8 cellular contexts compared by ENCODE assay signal in the genomic region with DNA sequence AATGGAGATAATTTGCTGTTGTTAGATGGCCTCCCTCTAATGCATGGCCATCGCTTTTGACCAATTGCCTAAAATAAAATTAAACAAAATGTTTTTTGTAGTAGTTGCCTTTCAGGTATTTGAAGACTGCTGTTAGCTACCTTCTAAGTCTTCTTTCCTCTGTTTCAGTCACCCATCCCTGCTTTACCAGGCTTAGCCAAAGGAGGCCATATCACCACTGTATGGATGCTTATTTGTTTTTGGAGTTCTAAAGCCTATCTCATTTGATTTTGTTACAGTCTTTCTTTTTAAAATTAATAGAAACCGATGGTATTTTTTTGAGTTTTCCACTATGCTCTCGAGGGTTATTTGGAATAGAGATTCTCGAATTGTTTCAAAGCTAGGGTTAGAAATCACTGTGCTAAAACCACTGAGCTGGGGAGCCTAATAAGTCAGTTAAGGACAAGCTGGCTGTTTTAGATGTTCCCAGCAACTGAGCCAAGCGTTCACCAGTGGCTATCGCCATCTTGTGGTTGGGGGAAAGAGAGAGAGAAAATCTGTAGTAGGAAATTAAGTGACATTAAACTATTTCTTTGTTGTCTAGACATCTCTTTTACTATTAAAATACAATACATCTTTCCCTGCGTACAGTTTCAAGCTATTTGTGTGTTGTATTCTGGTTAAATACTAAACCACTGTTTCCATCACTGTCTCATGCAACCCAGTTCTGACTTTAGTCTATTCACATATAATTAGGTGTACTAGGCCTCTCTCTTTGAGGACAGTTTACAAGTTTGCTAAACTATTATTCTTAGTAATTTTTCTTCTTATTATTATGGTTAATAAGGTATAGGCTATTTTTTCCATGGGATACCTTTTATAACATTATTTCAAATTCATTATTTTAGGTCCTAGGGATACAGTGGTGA. TPM values are rescaled to one million over a fixed set of nuclear protein-coding genes. Genes with fewer than 3 reads are reported as not detected.
A peak's percentile ranks its signal among the peaks of the same experiment; 100 is the strongest.
DNase-seq lines count a peak whose midpoint lies in the region; ATAC-seq and TF ChIP-seq lines count a peak whose summit lies in the region.

No MANE protein-coding gene starts in this region.

- H3K27ac ChIP-seq in osteoblast (ENCODE audit: low read depth, low read length) = no peak overlapping the region

- no peaks in the 10 kb centered on the region for H3K36me3 ChIP-seq in osteoblast (ENCODE audit: insufficient read depth, low read length)

- peak; percentile 78 for TF ChIP-seq CTCF in osteoblast (IDR thresholded peaks at IDR 0.05; ENCODE audit: extremely low read depth, low read depth, low read length)

- no peak for ATAC-seq in activated CD8-positive, alpha-beta memory T cell treated with anti-CD3 and anti-CD28 coated beads, Interleukin-2, amount 10 ng/mL, durations not matched to agents 7 days and 5 days
- no peak for ATAC-seq in HG02884 (IDR thresholded peaks at IDR 0.05; ENCODE audit: unreplicated experiment)

- H3K4me2 ChIP-seq in osteoblast (ENCODE audit: insufficient read depth, low read length) = no peak overlapping the region

- H3K27me3 Mint-ChIP-seq in activated CD8-positive, alpha-beta memory T cell treated with anti-CD3 and anti-CD28 coated beads, Interleukin-2, amount 10 ng/mL, durations not matched to agents 7 days and 5 days = no peaks in the 10 kb centered on the region

- no peaks in the 10 kb centered on the region for H3K79me2 ChIP-seq in osteoblast (ENCODE audit: insufficient read depth, low read length)

- no peaks in the 10 kb centered on the region for H3K4me1 ChIP-seq in osteoblast (ENCODE audit: insufficient read depth, low read length)

- no peaks in the 10 kb centered on the region for H3K36me3 Mint-ChIP-seq in activated CD8-positive, alpha-beta memory T cell treated with anti-CD3 and anti-CD28 coated beads, Interleukin-2, amount 10 ng/mL, durations not matched to agents 7 days and 5 days

- no peaks in the 10 kb centered on the region for H3K9me3 Mint-ChIP-seq in activated CD8-positive, alpha-beta memory T cell treated with anti-CD3 and anti-CD28 coated beads, Interleukin-2, amount 10 ng/mL, durations not matched to agents 7 days and 5 days (ENCODE audit: low read depth)

- CTCF ChIA-PET in activated CD8-positive, alpha-beta memory T cell treated with anti-CD3 and anti-CD28 coated beads, Interleukin-2, amount 10 ng/mL, durations not matched to agents 7 days and 5 days (lab: Charles Lee) = interaction anchor here (0.8 to 1.2 kb wide), 3 partner anchors 9 to 114 kb away, joined by 3 to 5 read pairs (median 3); no protein-coding TSS in a partner anchor

- H2AFZ ChIP-seq in osteoblast (ENCODE audit: low read length) = no peak overlapping the region

- no peaks in the 10 kb centered on the region for H3K27me3 ChIP-seq in osteoblast (ENCODE audit: insufficient read depth, low read length)

- peak; percentile 41 for DNase-seq in activated CD8-positive, alpha-beta memory T cell treated with anti-CD3 and anti-CD28 coated beads, Interleukin-2, amount 10 ng/mL, durations not matched to agents 7 days and 5 days
- DNase-seq in activated CD8-positive, alpha-beta memory T cell treated with anti-CD3 and anti-CD28 coated beads for 24 hours = no peak
- peak; percentile 86 for DNase-seq in HT-29 (ENCODE audit: low spot score)
- peak; percentile 50 for DNase-seq in SK-N-DZ (ENCODE audit: low spot score)
- DNase-seq in fibroblast of peridontal ligament (ENCODE audit: extremely low read depth) = peak; percentile 51
- DNase-seq in osteoblast (ENCODE audit: insufficient read length, low spot score, missing footprints) = no peak
- no peak for DNase-seq in GF-D8 (lab: John Stamatoyannopoulos, UW)

- H3K4me3 Mint-ChIP-seq in activated CD8-positive, alpha-beta memory T cell treated with anti-CD3 and anti-CD28 coated beads, Interleukin-2, amount 10 ng/mL, durations not matched to agents 7 days and 5 days = no peak overlapping the region

- H3K27ac Mint-ChIP-seq in activated CD8-positive, alpha-beta memory T cell treated with anti-CD3 and anti-CD28 coated beads, Interleukin-2, amount 10 ng/mL, durations not matched to agents 7 days and 5 days = no peak overlapping the region

- no peaks in the 10 kb centered on the region for H3K9me3 ChIP-seq in osteoblast (ENCODE audit: low read depth, low read length)

- no peaks in the 10 kb centered on the region for H4K20me1 ChIP-seq in osteoblast (ENCODE audit: insufficient read depth, low read length)

- no peak overlapping the region for H3K4me3 ChIP-seq in osteoblast (ENCODE audit: insufficient read depth, low read length)

- H3K4me1 Mint-ChIP-seq in activated CD8-positive, alpha-beta memory T cell treated with anti-CD3 and anti-CD28 coated beads, Interleukin-2, amount 10 ng/mL, durations not matched to agents 7 days and 5 days = no peaks in the 10 kb centered on the region

RNA-seq across cellular contexts. Expression of gene GPR158, which starts 52.2 kb away (rescaled TPM):
- total RNA-seq in activated CD8-positive, alpha-beta memory T cell treated with anti-CD3 and anti-CD28 coated beads, Interleukin-2, amount 10 ng/mL, durations not matched to agents 7 days and 5 days = not detected
- 0.83 and 3.1 TPM in 2 replicates for total RNA-seq in HT-29 (2014; rRNA removed; shearing (Covaris generic))
- 3.6 and 4.2 TPM in 2 replicates for polyA plus RNA-seq in SK-N-DZ (2014; cell fraction: cytosol; rRNA removed)
- polyA plus RNA-seq in SK-N-DZ (2014; cell fraction: nucleus; rRNA removed) = 2.9 and 3.7 TPM in 2 replicates
- under 0.01 TPM in 2 replicates for total RNA-seq in osteoblast

Comparison
In these comparisons a context has a peak if more than half of its experiments do, and no peak if none do; other contexts are left out.
1. DNase-seq: peak in activated CD8-positive, alpha-beta memory T cell treated with anti-CD3 and anti-CD28 coated beads, Interleukin-2, amount 10 ng/mL, durations not matched to agents 7 days and 5 days (single experiment), HT-29 (single experiment), SK-N-DZ (single experiment) and fibroblast of peridontal ligament (single experiment); none in activated CD8-positive, alpha-beta memory T cell treated with anti-CD3 and anti-CD28 coated beads for 24 hours (single experiment), osteoblast (single experiment) and GF-D8 (single experiment).